Comparison of ENCODE assay signal across 32 cellular contexts in genomic region chr4:105547769-105548168, GRCh38. TPM values are rescaled to one million over a fixed set of nuclear protein-coding genes. Genes with fewer than 3 reads are reported as not detected.
"Had no signal": no experiment of that assay in that cellular context is flagged by ENCODE, and none has a peak within 500 bp of the region (broad histone marks: within the 10 kb centered on the region; RNA-seq: fewer than 3 reads in every experiment).

No MANE protein-coding gene starts in this region.

- H3K4me1 ChIP-seq: ascending aorta had no signal

- H3K27me3 Mint-ChIP-seq: activated CD4-positive, alpha-beta memory T cell treated with anti-CD3 and anti-CD28 coated beads for 36 hours; T-helper 17 cell had no signal

- H3K4me3 ChIP-seq: ascending aorta, esophagus squamous epithelium had no signal

- H3K27ac Mint-ChIP-seq: activated B cell treated with CpG ODN at 0.5 μM for 24 hours; activated CD4-positive, alpha-beta memory T cell treated with anti-CD3 and anti-CD28 coated beads for 36 hours; activated CD4-positive, alpha-beta T cell treated with anti-CD3 and anti-CD28 coated beads, Interleukin-2, amount 10 ng/mL, durations not matched to agents 24 days and 14 days; activated CD8-positive, alpha-beta memory T cell treated with anti-CD3 and anti-CD28 coated beads, Interleukin-2, amount 10 ng/mL, durations not matched to agents 7 days and 5 days; activated CD8-positive, alpha-beta T cell treated with anti-CD3 and anti-CD28 coated beads, Interleukin-2, amount 10 ng/mL, durations not matched to agents 7 days and 5 days; activated naive CD4-positive, alpha-beta T cell treated with anti-CD3 and anti-CD28 coated beads for 36 hours; activated naive CD4-positive, alpha-beta T cell treated with anti-CD3 and anti-CD28 coated beads, Interleukin-2, amount 50 U/mL, for 24 hours; activated naive CD8-positive, alpha-beta T cell treated with anti-CD3 and anti-CD28 coated beads for 36 hours; activated naive CD8-positive, alpha-beta T cell treated with anti-CD3 and anti-CD28 coated beads, Interleukin-2, amount 50 U/mL, for 24 hours; activated T-helper 1 cell treated with anti-CD3 and anti-CD28 coated beads, Interleukin-12 subunit alpha, Interleukin-12 subunit beta, Interleukin-2, Interleukin-4 antibody, amounts not matched to agents 30 ng/mL and 10 ng/mL and 1 ng/mL, durations not matched to agents 14 hours and 24 hours and 36 hours; activated T-helper 2 cell treated with anti-CD3 and anti-CD28 coated beads, Interferon-gamma antibody, Interleukin-2, Interleukin-4, amounts not matched to agents 10 μg/mL and 5 μg/mL and 100 μg/mL, durations not matched to agents 14 hours and 24 hours and 36 hours; effector memory CD8-positive, alpha-beta T cell; T-helper 17 cell; T-helper 2 cell treated with Interferon-gamma antibody and Interleukin-4, amounts not matched to agents 5 μg/mL and 100 μg/mL, for 36 hours had no signal

- DNase-seq: activated B cell treated with CpG ODN at 0.5 μM for 24 hours; activated CD4-positive, alpha-beta memory T cell treated with anti-CD3 and anti-CD28 coated beads for 36 hours; activated CD4-positive, alpha-beta T cell treated with anti-CD3 and anti-CD28 coated beads, Interleukin-2, amount 10 ng/mL, durations not matched to agents 24 days and 14 days; activated CD8-positive, alpha-beta memory T cell treated with anti-CD3 and anti-CD28 coated beads, Interleukin-2, amount 10 ng/mL, durations not matched to agents 7 days and 5 days; activated CD8-positive, alpha-beta memory T cell treated with anti-CD3 and anti-CD28 coated beads, Interleukin-2, amount 50 U/mL, for 4 hours; activated CD8-positive, alpha-beta T cell treated with anti-CD3 and anti-CD28 coated beads, Interleukin-2, amount 10 ng/mL, durations not matched to agents 7 days and 5 days; activated effector memory CD4-positive, alpha-beta T cell treated with anti-CD3 and anti-CD28 coated beads, Interleukin-2, amount 50 U/mL, for 16 hours; activated naive CD4-positive, alpha-beta T cell treated with anti-CD3 and anti-CD28 coated beads for 36 hours; activated naive CD8-positive, alpha-beta T cell treated with anti-CD3 and anti-CD28 coated beads for 36 hours; activated naive CD8-positive, alpha-beta T cell treated with anti-CD3 and anti-CD28 coated beads, Interleukin-2, amount 50 U/mL, for 24 hours; activated T-cell treated with anti-CD3 and anti-CD28 coated beads, Interleukin-2, amount 50 U/mL, for 1 hour; activated T-cell treated with anti-CD3 and anti-CD28 coated beads, Interleukin-2, amount 50 U/mL, for 48 hours; cortex of kidney; dermis blood vessel endothelial cell; effector CD4-positive, alpha-beta T cell; effector memory CD8-positive, alpha-beta T cell; esophagus squamous epithelium; T-helper 1 cell; T-helper 17 cell; WERI-Rb-1 had no signal

- H3K27ac ChIP-seq: ascending aorta, brain microvascular endothelial cell, epithelial cell of prostate, esophagus squamous epithelium, WERI-Rb-1 had no signal

- H3K9me3 ChIP-seq: ascending aorta, esophagus squamous epithelium had no signal

- H3K9me3 Mint-ChIP-seq: activated B cell treated with CpG ODN at 0.5 μM for 24 hours; activated CD4-positive, alpha-beta memory T cell treated with anti-CD3 and anti-CD28 coated beads for 36 hours; activated CD4-positive, alpha-beta T cell treated with anti-CD3 and anti-CD28 coated beads, Interleukin-2, amount 10 ng/mL, durations not matched to agents 24 days and 14 days; activated naive CD4-positive, alpha-beta T cell treated with anti-CD3 and anti-CD28 coated beads for 36 hours; activated naive CD4-positive, alpha-beta T cell treated with anti-CD3 and anti-CD28 coated beads, Interleukin-2, amount 50 U/mL, for 24 hours; activated naive CD8-positive, alpha-beta T cell treated with anti-CD3 and anti-CD28 coated beads for 36 hours; activated naive CD8-positive, alpha-beta T cell treated with anti-CD3 and anti-CD28 coated beads, Interleukin-2, amount 50 U/mL, for 24 hours; activated T-helper 1 cell treated with anti-CD3 and anti-CD28 coated beads, Interleukin-12 subunit alpha, Interleukin-12 subunit beta, Interleukin-2, Interleukin-4 antibody, amounts not matched to agents 30 ng/mL and 10 ng/mL and 1 ng/mL, durations not matched to agents 14 hours and 24 hours and 36 hours; activated T-helper 2 cell treated with anti-CD3 and anti-CD28 coated beads, Interferon-gamma antibody, Interleukin-2, Interleukin-4, amounts not matched to agents 10 μg/mL and 5 μg/mL and 100 μg/mL, durations not matched to agents 14 hours and 24 hours and 36 hours; effector memory CD8-positive, alpha-beta T cell; T-helper 2 cell treated with Interferon-gamma antibody and Interleukin-4, amounts not matched to agents 5 μg/mL and 100 μg/mL, for 36 hours had no signal

- H3K27me3 ChIP-seq: ascending aorta, brain microvascular endothelial cell, esophagus squamous epithelium had no signal

- H3K36me3 Mint-ChIP-seq: activated CD4-positive, alpha-beta memory T cell treated with anti-CD3 and anti-CD28 coated beads for 36 hours; activated CD8-positive, alpha-beta memory T cell treated with anti-CD3 and anti-CD28 coated beads, Interleukin-2, amount 10 ng/mL, durations not matched to agents 7 days and 5 days; activated naive CD8-positive, alpha-beta T cell treated with anti-CD3 and anti-CD28 coated beads for 36 hours had no signal

- H3K36me3 ChIP-seq: ascending aorta, brain microvascular endothelial cell, esophagus squamous epithelium, WERI-Rb-1 had no signal

- H3K4me3 Mint-ChIP-seq: activated B cell treated with CpG ODN at 0.5 μM for 24 hours; activated CD4-positive, alpha-beta memory T cell treated with anti-CD3 and anti-CD28 coated beads for 36 hours; activated CD4-positive, alpha-beta T cell treated with anti-CD3 and anti-CD28 coated beads, Interleukin-2, amount 10 ng/mL, durations not matched to agents 24 days and 14 days; activated CD8-positive, alpha-beta memory T cell treated with anti-CD3 and anti-CD28 coated beads, Interleukin-2, amount 10 ng/mL, durations not matched to agents 7 days and 5 days; activated CD8-positive, alpha-beta T cell treated with anti-CD3 and anti-CD28 coated beads, Interleukin-2, amount 10 ng/mL, durations not matched to agents 7 days and 5 days; activated naive CD4-positive, alpha-beta T cell treated with anti-CD3 and anti-CD28 coated beads for 36 hours; activated naive CD4-positive, alpha-beta T cell treated with anti-CD3 and anti-CD28 coated beads, Interleukin-2, amount 50 U/mL, for 24 hours; activated naive CD8-positive, alpha-beta T cell treated with anti-CD3 and anti-CD28 coated beads for 36 hours; activated naive CD8-positive, alpha-beta T cell treated with anti-CD3 and anti-CD28 coated beads, Interleukin-2, amount 50 U/mL, for 24 hours; activated T-helper 1 cell treated with anti-CD3 and anti-CD28 coated beads, Interleukin-12 subunit alpha, Interleukin-12 subunit beta, Interleukin-2, Interleukin-4 antibody, amounts not matched to agents 30 ng/mL and 10 ng/mL and 1 ng/mL, durations not matched to agents 14 hours and 24 hours and 36 hours; effector memory CD8-positive, alpha-beta T cell; T-helper 17 cell; T-helper 2 cell treated with Interferon-gamma antibody and Interleukin-4, amounts not matched to agents 5 μg/mL and 100 μg/mL, for 36 hours had no signal

- ATAC-seq: activated CD4-positive, CD25-positive, alpha-beta regulatory T cell treated with anti-CD3 and anti-CD28 coated beads, Interleukin-2, amount 50 U/mL, for 24 hours; activated CD8-positive, alpha-beta memory T cell treated with anti-CD3 and anti-CD28 coated beads, Interleukin-2, amount 10 ng/mL, durations not matched to agents 7 days and 5 days; activated CD8-positive, alpha-beta T cell treated with anti-CD3 and anti-CD28 coated beads, Interleukin-2, amount 10 ng/mL, durations not matched to agents 7 days and 5 days; activated naive CD8-positive, alpha-beta T cell treated with anti-CD3 and anti-CD28 coated beads, Interleukin-2, amount 50 U/mL, for 24 hours; effector memory CD8-positive, alpha-beta T cell; T-helper 17 cell had no signal

- H3K4me1 Mint-ChIP-seq: activated B cell treated with CpG ODN at 0.5 μM for 24 hours; activated CD4-positive, alpha-beta T cell treated with anti-CD3 and anti-CD28 coated beads, Interleukin-2, amount 10 ng/mL, durations not matched to agents 24 days and 14 days; activated CD8-positive, alpha-beta memory T cell treated with anti-CD3 and anti-CD28 coated beads, Interleukin-2, amount 10 ng/mL, durations not matched to agents 7 days and 5 days; activated naive CD4-positive, alpha-beta T cell treated with anti-CD3 and anti-CD28 coated beads, Interleukin-2, amount 50 U/mL, for 24 hours; activated naive CD8-positive, alpha-beta T cell treated with anti-CD3 and anti-CD28 coated beads for 36 hours; activated naive CD8-positive, alpha-beta T cell treated with anti-CD3 and anti-CD28 coated beads, Interleukin-2, amount 50 U/mL, for 24 hours had no signal

RNA-seq across cellular contexts. Expression of gene ARHGEF38, which starts 4.7 kb away (rescaled TPM):
- total RNA-seq: activated B cell treated with CpG ODN at 0.5 μM for 24 hours; activated CD4-positive, alpha-beta memory T cell treated with anti-CD3 and anti-CD28 coated beads for 36 hours; activated CD4-positive, alpha-beta T cell treated with anti-CD3 and anti-CD28 coated beads, Interleukin-2, amount 10 ng/mL, durations not matched to agents 24 days and 14 days; activated CD8-positive, alpha-beta memory T cell treated with anti-CD3 and anti-CD28 coated beads for 36 hours; activated CD8-positive, alpha-beta memory T cell treated with anti-CD3 and anti-CD28 coated beads, Interleukin-2, amount 10 ng/mL, durations not matched to agents 7 days and 5 days; activated CD8-positive, alpha-beta T cell treated with anti-CD3 and anti-CD28 coated beads, Interleukin-2, amount 10 ng/mL, durations not matched to agents 7 days and 5 days; activated naive CD4-positive, alpha-beta T cell treated with anti-CD3 and anti-CD28 coated beads for 36 hours; activated naive CD8-positive, alpha-beta T cell treated with anti-CD3 and anti-CD28 coated beads for 36 hours; activated T-helper 1 cell treated with anti-CD3 and anti-CD28 coated beads, Interleukin-12 subunit alpha, Interleukin-12 subunit beta, Interleukin-2, Interleukin-4 antibody, amounts not matched to agents 30 ng/mL and 10 ng/mL and 1 ng/mL, durations not matched to agents 14 hours and 24 hours and 36 hours; activated T-helper 2 cell treated with anti-CD3 and anti-CD28 coated beads, Interferon-gamma antibody, Interleukin-2, Interleukin-4, amounts not matched to agents 10 μg/mL and 5 μg/mL and 100 μg/mL, durations not matched to agents 14 hours and 24 hours and 36 hours; ascending aorta; chondrocyte; fibroblast of lung; fibroblast of villous mesenchyme; T-helper 17 cell had no signal
- polyA plus RNA-seq: fibroblast of lung had no signal
